Comparison of ENCODE assay signal across 12 cellular contexts in genomic region chr14:65258391-65258790, GRCh38.
DNase-seq lines count a peak whose midpoint lies in the region; ATAC-seq, FAIRE-seq and TF ChIP-seq lines count a peak whose summit lies in the region.
"Had no signal": no experiment of that assay in that cellular context is flagged by ENCODE, and none has a peak within 500 bp of the region (broad histone marks: within the 10 kb centered on the region; RNA-seq: fewer than 3 reads in every experiment).

No MANE protein-coding gene starts in this region.

- H3K36me3 ChIP-seq in breast epithelium, result no peaks in the 10 kb centered on the region
- H3K36me3 ChIP-seq: HAP-1, sigmoid colon had no signal

- CTCF ChIA-PET in MCF 10A (lab: Yijun Ruan, JAX), result interaction anchor here (0.6 kb wide), 4 partner anchors 102 to 1770 kb away, joined by 3 read pairs; no protein-coding TSS in a partner anchor

- ATAC-seq in GM19452 (IDR thresholded peaks at IDR 0.05; ENCODE audit: unreplicated experiment), result no peak
- ATAC-seq in HG02973 (IDR thresholded peaks at IDR 0.05; ENCODE audit: unreplicated experiment), result no peak

- BruUV-seq in MCF 10A (replicated peaks; lab: Mats Ljungman, UMichigan), result no TSS peak

- H3K27me3 ChIP-seq in breast epithelium, result no peaks in the 10 kb centered on the region

- no peak overlapping the region for H3K27ac ChIP-seq in breast epithelium
- H3K27ac ChIP-seq: sigmoid colon had no signal

- no peak for TF ChIP-seq POLR2A in breast epithelium (IDR thresholded peaks at IDR 0.05)
- TF ChIP-seq POLR2A in GM12891 (IDR thresholded peaks at IDR 0.05; ENCODE audit: low read depth, low read length), result no peak

- H3K4me3 ChIP-seq in breast epithelium, result no peak overlapping the region
- H3K4me3 ChIP-seq: HAP-1, sigmoid colon had no signal

- TF ChIP-seq CTCF in MCF 10A (IDR thresholded peaks at IDR 0.05; ENCODE audit: unreplicated experiment), result no peak
- no peak for TF ChIP-seq CTCF in breast epithelium (IDR thresholded peaks at IDR 0.05)

- no peak overlapping the region for H3K4me3 Mint-ChIP-seq in MCF 10A (ENCODE audit: unreplicated experiment)

- FAIRE-seq in GM12891 (lab: Jason Lieb, UNC), result no peak
- FAIRE-seq: A204.1 had no signal

- DNase-seq in MCF 10A (ENCODE audit: unreplicated experiment) (peak; percentile 65), breast epithelium (ENCODE audit: low spot score in 2 of 2) (no peak), astrocyte of the hippocampus (ENCODE audit: low read depth, low spot score) (peak; percentile 70), iris pigment epithelial cell (ENCODE audit: low read depth) (peak; percentile 77), GM12891 (ENCODE audit: insufficient read length, low spot score) (no peak), NCI-H524 treated with DMSO at 0.1 percent for 48 hours (lab: John Stamatoyannopoulos, UW) (no peak)
- DNase-seq: amniotic stem cell, sigmoid colon had no signal

- peaks cover 6 to 9% of the 10 kb centered on the region in 2 donors for H3K4me1 ChIP-seq in breast epithelium
- H3K4me1 ChIP-seq: HAP-1, sigmoid colon had no signal

- no peaks in the 10 kb centered on the region for H3K27me3 Mint-ChIP-seq in MCF 10A (ENCODE audit: insufficient read depth, unreplicated experiment)

- intact Hi-C loops in MCF 10A (cut with micrococcal nuclease), result no loop called here
- intact Hi-C loops in breast epithelium (cut with DNase I; ENCODE audit: low total_unique reads), result no loop called here

- no peak overlapping the region for H3K27ac Mint-ChIP-seq in MCF 10A (ENCODE audit: low read depth, unreplicated experiment)

- peaks cover 29% of the 10 kb centered on the region for H3K4me1 Mint-ChIP-seq in MCF 10A (ENCODE audit: insufficient read depth, unreplicated experiment)

- H3K36me3 Mint-ChIP-seq in MCF 10A (ENCODE audit: insufficient read depth, unreplicated experiment), result no peaks in the 10 kb centered on the region

- peaks cover 7% of the 10 kb centered on the region for H3K9me3 Mint-ChIP-seq in MCF 10A (ENCODE audit: unreplicated experiment)

- POLR2A ChIA-PET in MCF 10A (lab: Yijun Ruan, JAX), result interaction anchor here (0.8 to 1.9 kb wide), 3 partner anchors 11 to 1983 kb away, joined by 3 to 5 read pairs (median 4); partner anchors contain the start of gene PALS1

- H3K9me3 ChIP-seq in breast epithelium, result peaks cover 0 to 3% of the 10 kb centered on the region in 2 donors
- H3K9me3 ChIP-seq: HAP-1 had no signal

TF ChIP-seq in GM12891, 5 proteins besides CTCF, POLR2A, EP300 and RAD21:
- TF ChIP-seq SPI1 (IDR thresholded peaks at IDR 0.05; ENCODE audit: low read depth, low read length), result no peak
- no peak for TF ChIP-seq POLR2AphosphoS5 (IDR thresholded peaks at IDR 0.05; ENCODE audit: low read depth, low read length)
- TF ChIP-seq PAX5 (IDR thresholded peaks at IDR 0.05; ENCODE audit: insufficient read depth, low read length, severe bottlenecking), result no peak
- no peak for TF ChIP-seq POU2F2 (IDR thresholded peaks at IDR 0.05; ENCODE audit: low read depth, low read length)
- no peak for TF ChIP-seq TAF1 (IDR thresholded peaks at IDR 0.05; ENCODE audit: low read depth, low read length)
TF ChIP-seq in GM12891: peak in this region for 0.

Comparison
In these comparisons a context has a peak if more than half of its experiments do, and no peak if none do; other contexts are left out.
1. DNase-seq: peak in MCF 10A (single experiment), astrocyte of the hippocampus (single experiment) and iris pigment epithelial cell (single experiment); none in breast epithelium (0 of 2), GM12891 (single experiment) and NCI-H524 treated with DMSO at 0.1 percent for 48 hours (single experiment).